ENCODE assay signal across 26 cellular contexts in the genomic region with DNA sequence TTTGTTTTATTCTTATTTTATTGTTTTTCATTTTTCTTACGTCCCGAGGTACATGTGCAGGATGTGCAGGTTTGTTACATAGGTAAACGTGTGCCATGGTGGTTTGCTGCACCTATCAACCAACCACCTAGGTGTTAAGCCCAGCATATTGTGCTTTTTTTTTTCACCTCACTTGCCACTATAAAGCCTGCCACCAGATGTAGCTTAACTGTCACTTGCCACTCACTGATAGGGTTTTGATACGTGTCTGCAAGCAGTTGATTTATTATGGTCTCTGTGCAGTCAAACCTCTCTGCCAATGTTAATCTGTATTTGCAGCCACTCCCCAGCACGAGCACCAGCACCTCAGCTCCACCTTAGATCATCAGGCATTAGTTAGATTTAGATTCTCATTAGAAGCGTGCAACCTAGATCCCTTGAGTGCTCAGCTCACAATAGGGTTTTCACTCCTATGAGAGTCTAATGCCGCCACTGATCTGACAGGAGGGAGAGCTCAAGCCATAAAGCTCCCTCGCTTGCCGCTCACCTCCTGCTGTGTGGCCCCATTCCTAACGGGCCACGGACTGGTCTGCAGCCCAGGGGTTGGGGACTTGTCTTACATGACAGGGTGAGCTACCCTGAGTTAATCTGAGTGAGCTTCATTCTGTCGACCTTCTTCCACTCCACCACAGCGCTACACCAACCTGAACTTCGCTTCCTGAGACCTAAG. TPM values are rescaled to one million over a fixed set of nuclear protein-coding genes. Genes with fewer than 3 reads are reported as not detected.
DNase-seq lines count a peak whose midpoint lies in the region; ATAC-seq and TF ChIP-seq lines count a peak whose summit lies in the region.
"Had no signal": no experiment of that assay in that cellular context is flagged by ENCODE, and none has a peak within 500 bp of the region (broad histone marks: within the 10 kb centered on the region; RNA-seq: fewer than 3 reads in every experiment).

No MANE protein-coding gene starts in this region.

- H3K4me3 Mint-ChIP-seq in activated CD4-positive, alpha-beta memory T cell treated with anti-CD3 and anti-CD28 coated beads for 36 hours = no peak overlapping the region
- H3K4me3 Mint-ChIP-seq: B cell, memory B cell, natural killer cell had no signal

- DNase-seq in DMS153 (lab: John Stamatoyannopoulos, UW) = peak; percentile 16
- no peak for DNase-seq in DMS153 treated with DMSO at 0.1 percent for 48 hours (lab: John Stamatoyannopoulos, UW; ENCODE audit: unreplicated experiment)
- DNase-seq in activated CD4-positive, alpha-beta memory T cell treated with anti-CD3 and anti-CD28 coated beads for 36 hours = no peak
- DNase-seq in mucosa of descending colon = peak in 1 of 3 donors; percentile 17
- no peak for DNase-seq in iPS-NIHi7 (ENCODE audit: extremely low spot score)
- DNase-seq in NCI-H226 = no peak
- DNase-seq: activated CD4-positive, alpha-beta T cell treated with anti-CD3 and anti-CD28 coated beads, Interleukin-2, amount 50 U/mL, for 4 hours; activated T-cell treated with anti-CD3 and anti-CD28 coated beads, Interleukin-2, amount 50 U/mL, for 48 hours; foreskin melanocyte; GF-D8; HCEC 1CT; hippocampal formation; natural killer cell; NCI-H1930; NCI-H510A treated with DMSO at 0.1 percent for 48 hours; stimulated activated naive CD4-positive, alpha-beta T cell treated with Interleukin-2 at 50 U/mL for 16 hours; SW 1271 had no signal

- intact Hi-C loops in activated CD4-positive, alpha-beta memory T cell treated with anti-CD3 and anti-CD28 coated beads for 36 hours (cut with micrococcal nuclease) = no loop called here
- intact Hi-C loops in mucosa of descending colon (cut with DNase I, micrococcal nuclease) = no loop called here

- no peak overlapping the region for H3K27ac ChIP-seq in HEK293 (ENCODE audit: extremely low read depth, low read depth, low read length)
- H3K27ac ChIP-seq: 22Rv1, tibial nerve had no signal

- peaks cover 44% of the 10 kb centered on the region for H3K4me1 Mint-ChIP-seq in activated CD4-positive, alpha-beta memory T cell treated with anti-CD3 and anti-CD28 coated beads for 36 hours (ENCODE audit: low read depth)

- H3K36me3 ChIP-seq in HEK293 (ENCODE audit: control insufficient read depth in 2 of 2, insufficient read depth in 1 of 2, low read length in 2 of 2) (no peaks in the 10 kb centered on the region), mucosa of descending colon (ENCODE audit: low read depth) (no peaks in the 10 kb centered on the region)
- H3K36me3 ChIP-seq: tibial nerve had no signal

- TF ChIP-seq CTCF in HEK293 (tag by site-specific recombination; IDR thresholded peaks at IDR 0.05) (no peak), mucosa of descending colon (IDR thresholded peaks at IDR 0.05) (no peak)

- ATAC-seq in mucosa of descending colon = peak; percentile 4
- ATAC-seq in HG02840 (IDR thresholded peaks at IDR 0.05; ENCODE audit: low FRiP score, unreplicated experiment) = no peak
- ATAC-seq: HepG2, natural killer cell, Right ventricle myocardium inferior had no signal

- CTCF ChIA-PET in HEK293 (lab: Yijun Ruan, JAX) = interaction anchor here (0.6 kb wide), 1 partner anchor 165 kb away, joined by 3 read pairs; a partner anchor contains a TSS
- CTCF ChIA-PET in activated CD4-positive, alpha-beta memory T cell treated with anti-CD3 and anti-CD28 coated beads for 36 hours (lab: Charles Lee) = interaction anchor here (1.0 to 1.2 kb wide), 2 partner anchors 56 to 58 kb away, joined by 3 to 4 read pairs; no protein-coding TSS in a partner anchor

- H3K36me3 Mint-ChIP-seq in activated CD4-positive, alpha-beta memory T cell treated with anti-CD3 and anti-CD28 coated beads for 36 hours = no peaks in the 10 kb centered on the region
- H3K36me3 Mint-ChIP-seq: memory B cell, natural killer cell had no signal

- H3K9me3 ChIP-seq in HEK293 (ENCODE audit: control insufficient read depth, insufficient read depth, low read depth, low read length) (no peaks in the 10 kb centered on the region; the same call in 1 of the 2 replicates), mucosa of descending colon (no peaks in the 10 kb centered on the region)

- H3K9me3 Mint-ChIP-seq in activated CD4-positive, alpha-beta memory T cell treated with anti-CD3 and anti-CD28 coated beads for 36 hours = no peaks in the 10 kb centered on the region
- H3K9me3 Mint-ChIP-seq: memory B cell, natural killer cell had no signal

- 0 out of 2 replicates have a peak, but pooled peaks cover 2% of the 10 kb centered on the region for H3K4me1 ChIP-seq in HEK293 (ENCODE audit: control insufficient read depth, insufficient read depth, low read length)
- H3K4me1 ChIP-seq in mucosa of descending colon (ENCODE audit: low read depth) = peaks cover 27% of the 10 kb centered on the region

- H3K27me3 Mint-ChIP-seq in activated CD4-positive, alpha-beta memory T cell treated with anti-CD3 and anti-CD28 coated beads for 36 hours = no peaks in the 10 kb centered on the region
- H3K27me3 Mint-ChIP-seq: B cell, memory B cell had no signal

- POLR2A ChIA-PET in HEK293 (lab: Yijun Ruan, JAX) = interaction anchor here (0.7 to 1.1 kb wide), 3 partner anchors 31 to 599 kb away, joined by 3 read pairs; no protein-coding TSS in a partner anchor
- POLR2A ChIA-PET in activated CD4-positive, alpha-beta memory T cell treated with anti-CD3 and anti-CD28 coated beads for 36 hours (lab: Charles Lee) = interaction anchor here (0.8 to 1.2 kb wide), 2 partner anchors 9 to 19 kb away, joined by 3 read pairs; no protein-coding TSS in a partner anchor

- H3K4me3 ChIP-seq in HEK293 (ENCODE audit: low read depth, low read length) (no peak overlapping the region), mucosa of descending colon (no peak overlapping the region)
- H3K4me3 ChIP-seq: GM12878, tibial nerve had no signal

- peak overlapping the region; percentile 11 for H3K27ac Mint-ChIP-seq in activated CD4-positive, alpha-beta memory T cell treated with anti-CD3 and anti-CD28 coated beads for 36 hours
- H3K27ac Mint-ChIP-seq: B cell, memory B cell had no signal

TF ChIP-seq in HEK293, 187 proteins besides CTCF, POLR2A, EP300 and RAD21:
- TF ChIP-seq ZNF664 (tag by site-specific recombination; IDR thresholded peaks at IDR 0.05) (no peak), TRIM28 (IDR thresholded peaks at IDR 0.05; ENCODE audit: borderline replicate concordance, low read length) (peak; percentile 57; the same call in 1 of the 2 replicates), WT1 (tag by site-specific recombination; IDR thresholded peaks at IDR 0.05) (0 out of 2 replicates have a peak, but pooled peaks have one; percentile 36), ZIC2 (tag by site-specific recombination; IDR thresholded peaks at IDR 0.05) (peak; percentile 74), ZBTB17 (tag by site-specific recombination; IDR thresholded peaks at IDR 0.05) (peak; percentile 39; the same call in 1 of the 2 replicates), ZSCAN16 (tag by site-specific recombination; IDR thresholded peaks at IDR 0.05) (0 out of 2 replicates have a peak, but pooled peaks have one; percentile 38), ZNF211 (tag by site-specific recombination; IDR thresholded peaks at IDR 0.05; ENCODE audit: low read depth) (no peak)

RNA-seq across cellular contexts. Expression of a gene that starts 17.9 kb away (rescaled TPM):
- 10 to 100 TPM; 22.2 to 24.6 TPM for total RNA-seq in activated CD4-positive, alpha-beta memory T cell treated with anti-CD3 and anti-CD28 coated beads for 36 hours
- total RNA-seq in mucosa of descending colon = 10 to 100 TPM; 44.4 to 67.0 (median 56.8) TPM
- total RNA-seq: HepG2 had no signal
